ENCODE assay signal across 28 cellular contexts in genomic region chr5:141760193-141760592, GRCh38.
A peak's percentile ranks its signal among the peaks of the same experiment; 100 is the strongest.
DNase-seq lines count a peak whose midpoint lies in the region; ATAC-seq and TF ChIP-seq lines count a peak whose summit lies in the region.
"Had no signal": no experiment of that assay in that cellular context is flagged by ENCODE, and none has a peak within 500 bp of the region (broad histone marks: within the 10 kb centered on the region; RNA-seq: fewer than 3 reads in every experiment).

No MANE protein-coding gene starts in this region.

- peaks cover 77% of the 10 kb centered on the region for H3K27me3 Mint-ChIP-seq in stimulated activated memory B cell treated with anti-CD40 and anti-IgM and Interleukin-4, amounts not matched to agents 10 μg/mL and 1 μg/mL and 100 μg/mL, for 72 hours

- no peak overlapping the region for H3K27ac Mint-ChIP-seq in stimulated activated memory B cell treated with anti-CD40 and anti-IgM and Interleukin-4, amounts not matched to agents 10 μg/mL and 1 μg/mL and 100 μg/mL, for 72 hours
- H3K27ac Mint-ChIP-seq: activated T-cell treated with anti-CD3 and anti-CD28 coated beads, Interleukin-2, amount 50 U/mL, for 72 hours; neural progenitor cell; T-helper 2 cell treated with Interferon-gamma antibody and Interleukin-4, amounts not matched to agents 5 μg/mL and 100 μg/mL, for 36 hours; type B pancreatic cell had no signal

- H3K4me3 ChIP-seq in WERI-Rb-1 (ENCODE audit: low read depth, low read length), result no peak overlapping the region
- H3K4me3 ChIP-seq: gastroesophageal sphincter, GM12878, neural progenitor cell, right lobe of liver had no signal

- no peak overlapping the region for H3K27ac ChIP-seq in WERI-Rb-1
- H3K27ac ChIP-seq: brain microvascular endothelial cell, gastroesophageal sphincter, neural progenitor cell, right lobe of liver had no signal

- no peaks in the 10 kb centered on the region for H3K9me3 Mint-ChIP-seq in stimulated activated memory B cell treated with anti-CD40 and anti-IgM and Interleukin-4, amounts not matched to agents 10 μg/mL and 1 μg/mL and 100 μg/mL, for 72 hours
- H3K9me3 Mint-ChIP-seq: activated T-cell treated with anti-CD3 and anti-CD28 coated beads, Interleukin-2, amount 50 U/mL, for 72 hours; neural progenitor cell; T-helper 2 cell treated with Interferon-gamma antibody and Interleukin-4, amounts not matched to agents 5 μg/mL and 100 μg/mL, for 36 hours; type B pancreatic cell had no signal

- peaks cover 7% of the 10 kb centered on the region for H3K4me1 Mint-ChIP-seq in stimulated activated memory B cell treated with anti-CD40 and anti-IgM and Interleukin-4, amounts not matched to agents 10 μg/mL and 1 μg/mL and 100 μg/mL, for 72 hours

- H3K27me3 ChIP-seq in WERI-Rb-1 (ENCODE audit: insufficient read depth, low read depth, severe bottlenecking), result no peaks in the 10 kb centered on the region
- H3K27me3 ChIP-seq: neural progenitor cell, right lobe of liver had no signal

- TF ChIP-seq CTCF in WERI-Rb-1 (IDR thresholded peaks at IDR 0.05; ENCODE audit: low read depth, low read length), result no peak

- peak; percentile 3 for ATAC-seq in stimulated activated memory B cell treated with anti-CD40 and anti-IgM and Interleukin-4, amounts not matched to agents 10 μg/mL and 1 μg/mL and 100 μg/mL, for 72 hours
- ATAC-seq: activated T-cell treated with anti-CD3 and anti-CD28 coated beads, Interleukin-2, amount 50 U/mL, for 72 hours; gastroesophageal sphincter; GM12878; right lobe of liver had no signal

- DNase-seq in NCI-H82 (lab: John Stamatoyannopoulos, UW) (peak; percentile 42), NCI-H82 treated with DMSO at 0.1 percent for 48 hours (lab: John Stamatoyannopoulos, UW; ENCODE audit: unreplicated experiment) (no peak), LHCN-M2 (ENCODE audit: low read depth) (peak; percentile 19), RPMI8226 (peak; percentile 11), WERI-Rb-1 (no peak), NCI-H2029 treated with DMSO at 0.1 percent for 48 hours (lab: John Stamatoyannopoulos, UW) (no peak), NCI-H2196 treated with DMSO at 0.1 percent for 48 hours (lab: John Stamatoyannopoulos, UW; ENCODE audit: unreplicated experiment) (no peak)
- DNase-seq: ACHN; activated CD4-positive, alpha-beta T cell treated with anti-CD3 and anti-CD28 coated beads, Interleukin-2, amount 50 U/mL, for 4 hours; activated CD4-positive, CD25-positive, alpha-beta regulatory T cell; activated naive CD4-positive, alpha-beta T cell treated with Interleukin-2 at 50 U/mL for 16 hours; activated T-cell treated with anti-CD3 and anti-CD28 coated beads, Interleukin-2, amount 50 U/mL, for 72 hours; brain microvascular endothelial cell; Caco-2; hippocampal formation; mesendoderm; NCI-H1105; NCI-H2081 treated with DMSO at 0.1 percent for 48 hours; right lobe of liver; stimulated activated CD4-positive, alpha-beta T cell treated with anti-CD3 and anti-CD28 coated beads, Interleukin-12 subunit alpha, Interleukin-12 subunit beta, amount 100 ng/mL, for 4 hours; stimulated activated CD4-positive, alpha-beta T cell treated with anti-CD3 and anti-CD28 coated beads, Interleukin-4, amount 100 ng/mL, for 1 hour; substantia nigra had no signal

- no peaks in the 10 kb centered on the region for H3K9me3 ChIP-seq in WERI-Rb-1 (ENCODE audit: severe bottlenecking)
- H3K9me3 ChIP-seq: Caco-2, gastroesophageal sphincter, right lobe of liver had no signal

- no peaks in the 10 kb centered on the region for H3K36me3 Mint-ChIP-seq in stimulated activated memory B cell treated with anti-CD40 and anti-IgM and Interleukin-4, amounts not matched to agents 10 μg/mL and 1 μg/mL and 100 μg/mL, for 72 hours
- H3K36me3 Mint-ChIP-seq: neural progenitor cell, type B pancreatic cell had no signal

- no peaks in the 10 kb centered on the region for H3K36me3 ChIP-seq in WERI-Rb-1
- H3K36me3 ChIP-seq: brain microvascular endothelial cell, gastroesophageal sphincter, neural progenitor cell, right lobe of liver had no signal

- H3K4me3 Mint-ChIP-seq in stimulated activated memory B cell treated with anti-CD40 and anti-IgM and Interleukin-4, amounts not matched to agents 10 μg/mL and 1 μg/mL and 100 μg/mL, for 72 hours, result no peak overlapping the region
- H3K4me3 Mint-ChIP-seq: activated T-cell treated with anti-CD3 and anti-CD28 coated beads, Interleukin-2, amount 50 U/mL, for 72 hours; neural progenitor cell; T-helper 2 cell treated with Interferon-gamma antibody and Interleukin-4, amounts not matched to agents 5 μg/mL and 100 μg/mL, for 36 hours; type B pancreatic cell had no signal

Comparison
In these comparisons a context has a peak if more than half of its experiments do, and no peak if none do; other contexts are left out.
1. DNase-seq: peak in NCI-H82 (single experiment), LHCN-M2 (single experiment) and RPMI8226 (single experiment); none in NCI-H82 treated with DMSO at 0.1 percent for 48 hours (single experiment), WERI-Rb-1 (single experiment), NCI-H2029 treated with DMSO at 0.1 percent for 48 hours (single experiment) and NCI-H2196 treated with DMSO at 0.1 percent for 48 hours (single experiment).